ENCODE assay signal across 13 cellular contexts in genomic region chr7:158238616-158239289, GRCh38.
A peak's percentile ranks its signal among the peaks of the same experiment; 100 is the strongest.
DNase-seq lines count a peak whose midpoint lies in the region; TF ChIP-seq lines count a peak whose summit lies in the region.
"Had no signal": no experiment of that assay in that cellular context is flagged by ENCODE, and none has a peak within 500 bp of the region (broad histone marks: within the 10 kb centered on the region; RNA-seq: fewer than 3 reads in every experiment).

No MANE protein-coding gene starts in this region.

- no peaks in the 10 kb centered on the region for H3K36me3 ChIP-seq in H7 (replicated peaks; ENCODE audit: control insufficient read depth, insufficient read depth, low read length)
- no peaks in the 10 kb centered on the region for H3K36me3 ChIP-seq in stomach

- H3K4me3 ChIP-seq in H7 (ENCODE audit: insufficient read depth, low read depth, low read length) (no peak overlapping the region), iPS-18c (ENCODE audit: insufficient read depth, low read depth, low read length) (peak overlapping the region; percentile 15; the same call in 1 of the 2 replicates), stomach (no peak overlapping the region)
- H3K4me3 ChIP-seq: A549, PC-9 had no signal

- 75 to 92% (median 85%) methylated on average over 16 to 21 of the region's 21 CpGs for WGBS in stomach, 5 donors

- peaks cover 24% of the 10 kb centered on the region for H3K9me3 ChIP-seq in iPS-18c (ENCODE audit: control insufficient read depth, insufficient read depth, low read length)
- H3K9me3 ChIP-seq in stomach = peaks cover 0 to 8% (median 2%) of the 10 kb centered on the region in 4 donors
- H3K9me3 ChIP-seq: A549 had no signal

- no peak for TF ChIP-seq EP300 in stomach (IDR thresholded peaks at IDR 0.05)

- H3K27me3 ChIP-seq in H7 (ENCODE audit: control insufficient read depth, insufficient read depth, low read length) (no peaks in the 10 kb centered on the region), stomach (no peaks in the 10 kb centered on the region)

- TF ChIP-seq CTCF in stomach (IDR thresholded peaks at IDR 0.05) = no peak

- DNase-seq in activated effector memory CD4-positive, alpha-beta T cell treated with anti-CD3 and anti-CD28 coated beads, Interleukin-2, amount 50 U/mL, for 16 hours = peak; percentile 44
- DNase-seq in activated effector memory CD4-positive, alpha-beta T cell treated with Interleukin-2 at 50 U/mL for 16 hours = no peak
- DNase-seq in H7 = peak; percentile 39
- DNase-seq in stomach = peak; percentile 23
- no peak for DNase-seq in 8988T
- no peak for DNase-seq in NCI-H526 (lab: John Stamatoyannopoulos, UW)
- DNase-seq in caudate nucleus (lab: John Stamatoyannopoulos, UW) = no peak
- DNase-seq: Caco-2, HCEC 1CT, PC-9 had no signal

- intact Hi-C loops in stomach (cut with DNase I; ENCODE audit: low total_unique reads) = no loop called here

- TF ChIP-seq POLR2A in stomach (IDR thresholded peaks at IDR 0.05) = no peak

- no peak overlapping the region for H3K27ac ChIP-seq in stomach
- H3K27ac ChIP-seq in caudate nucleus (ENCODE audit: low read depth, low read length) = no peak overlapping the region
- H3K27ac ChIP-seq: A549, HL-60, PC-9 had no signal

- no peaks in the 10 kb centered on the region for H3K4me1 ChIP-seq in stomach
- H3K4me1 ChIP-seq: A549, Caco-2 had no signal

Comparison
In these comparisons a context has a peak if more than half of its experiments do, and no peak if none do; other contexts are left out.
1. DNase-seq: peak in activated effector memory CD4-positive, alpha-beta T cell treated with anti-CD3 and anti-CD28 coated beads, Interleukin-2, amount 50 U/mL, for 16 hours (single experiment), H7 (single experiment) and stomach (single experiment); none in activated effector memory CD4-positive, alpha-beta T cell treated with Interleukin-2 at 50 U/mL for 16 hours (single experiment), 8988T (single experiment), NCI-H526 (0 of 2) and caudate nucleus (0 of 61).